ENCODE assay signal across 42 cellular contexts in genomic region chr20:62444286-62444685, GRCh38. TPM values are rescaled to one million over a fixed set of nuclear protein-coding genes. Genes with fewer than 3 reads are reported as not detected.
"Had no signal": no experiment of that assay in that cellular context is flagged by ENCODE, and none has a peak within 500 bp of the region (broad histone marks: within the 10 kb centered on the region; RNA-seq: fewer than 3 reads in every experiment).

No MANE protein-coding gene starts in this region.

- ATAC-seq: activated naive CD4-positive, alpha-beta T cell treated with anti-CD3 and anti-CD28 coated beads, Interleukin-2, amount 50 U/mL, for 72 hours; activated naive CD8-positive, alpha-beta T cell treated with anti-CD3 and anti-CD28 coated beads, Interleukin-2, amount 50 U/mL, for 24 hours; activated T-cell treated with anti-CD3 and anti-CD28 coated beads, Interleukin-2, amount 50 U/mL, for 72 hours; activated T-helper 17 cell treated with anti-CD3 and anti-CD28 coated beads, Interleukin-2, amount 50 U/mL, for 72 hours; body of pancreas had no signal

- FAIRE-seq: astrocyte, bronchial epithelial cell, colon had no signal

- H3K4me1 Mint-ChIP-seq: activated naive CD4-positive, alpha-beta T cell treated with anti-CD3 and anti-CD28 coated beads, Interleukin-2, amount 10 ng/mL, durations not matched to agents 7 days and 5 days; activated naive CD4-positive, alpha-beta T cell treated with anti-CD3 and anti-CD28 coated beads, Interleukin-2, amount 50 U/mL, for 24 hours; activated naive CD8-positive, alpha-beta T cell treated with anti-CD3 and anti-CD28 coated beads for 36 hours; activated naive CD8-positive, alpha-beta T cell treated with anti-CD3 and anti-CD28 coated beads, Interleukin-2, amount 10 ng/mL, durations not matched to agents 7 days and 5 days; activated naive CD8-positive, alpha-beta T cell treated with anti-CD3 and anti-CD28 coated beads, Interleukin-2, amount 50 U/mL, for 24 hours; activated T-helper 17 cell treated with anti-CD3 and anti-CD28 coated beads, Interleukin-2, amount 50 U/mL, for 72 hours; central memory CD8-positive, alpha-beta T cell had no signal

- H3K4me3 ChIP-seq: adrenal gland, ascending aorta, body of pancreas, breast epithelium, cardiac muscle cell, colonic mucosa had no signal

- H3K4me1 ChIP-seq: adrenal gland, ascending aorta, body of pancreas, breast epithelium, colonic mucosa had no signal

- DNase-seq: activated effector memory CD4-positive, alpha-beta T cell treated with anti-CD3 and anti-CD28 coated beads, Interleukin-2, amount 50 U/mL, for 16 hours; activated effector memory CD4-positive, alpha-beta T cell treated with Interleukin-2 at 50 U/mL for 16 hours; activated gamma-delta T cell; activated gamma-delta T cell treated with Interleukin-2 at 50 U/mL for 16 hours; activated naive CD4-positive, alpha-beta T cell; activated naive CD4-positive, alpha-beta T cell treated with anti-CD3 and anti-CD28 coated beads for 36 hours; activated naive CD4-positive, alpha-beta T cell treated with anti-CD3 and anti-CD28 coated beads, Interleukin-2, amount 10 ng/mL, durations not matched to agents 7 days and 5 days; activated naive CD4-positive, alpha-beta T cell treated with anti-CD3 and anti-CD28 coated beads, Interleukin-2, amount 50 U/mL, for 16 hours; activated naive CD4-positive, alpha-beta T cell treated with Interleukin-2 at 50 U/mL for 16 hours; activated naive CD8-positive, alpha-beta T cell treated with anti-CD3 and anti-CD28 coated beads for 36 hours; activated naive CD8-positive, alpha-beta T cell treated with anti-CD3 and anti-CD28 coated beads, Interleukin-2, amount 10 ng/mL, durations not matched to agents 7 days and 5 days; activated naive CD8-positive, alpha-beta T cell treated with anti-CD3 and anti-CD28 coated beads, Interleukin-2, amount 50 U/mL, for 24 hours; activated T-cell treated with anti-CD3 and anti-CD28 coated beads, Interleukin-2, amount 50 U/mL, for 48 hours; activated T-cell treated with anti-CD3 and anti-CD28 coated beads, Interleukin-2, amount 50 U/mL, for 72 hours; adrenal gland; amniotic stem cell; amygdala; anterior cingulate cortex; aorta; body of pancreas; brain microvascular endothelial cell; caudate nucleus; central memory CD4-positive, alpha-beta T cell; cerebellar nuclear complex; colonic mucosa had no signal

- H3K9me3 ChIP-seq: adrenal gland, ascending aorta, body of pancreas, breast epithelium, colonic mucosa had no signal

- H3K36me3 ChIP-seq: adrenal gland, ascending aorta, brain microvascular endothelial cell, breast epithelium, cardiac muscle cell, colonic mucosa had no signal

- H3K27me3 ChIP-seq: adrenal gland, ascending aorta, body of pancreas, brain microvascular endothelial cell, cardiac muscle cell, colonic mucosa had no signal

- H3K4me3 Mint-ChIP-seq: activated naive CD4-positive, alpha-beta T cell treated with anti-CD3 and anti-CD28 coated beads for 36 hours; activated naive CD4-positive, alpha-beta T cell treated with anti-CD3 and anti-CD28 coated beads, Interleukin-2, amount 10 ng/mL, durations not matched to agents 7 days and 5 days; activated naive CD4-positive, alpha-beta T cell treated with anti-CD3 and anti-CD28 coated beads, Interleukin-2, amount 50 U/mL, for 24 hours; activated naive CD8-positive, alpha-beta T cell; activated naive CD8-positive, alpha-beta T cell treated with anti-CD3 and anti-CD28 coated beads for 36 hours; activated naive CD8-positive, alpha-beta T cell treated with anti-CD3 and anti-CD28 coated beads, Interleukin-2, amount 10 ng/mL, durations not matched to agents 7 days and 5 days; activated naive CD8-positive, alpha-beta T cell treated with anti-CD3 and anti-CD28 coated beads, Interleukin-2, amount 50 U/mL, for 24 hours; activated T-cell treated with anti-CD3 and anti-CD28 coated beads, Interleukin-2, amount 50 U/mL, for 72 hours; activated T-helper 1 cell treated with anti-CD3 and anti-CD28 coated beads, Interleukin-12 subunit alpha, Interleukin-12 subunit beta, Interleukin-2, Interleukin-4 antibody, amounts not matched to agents 30 ng/mL and 10 ng/mL and 1 ng/mL, durations not matched to agents 14 hours and 24 hours and 36 hours; activated T-helper 17 cell treated with anti-CD3 and anti-CD28 coated beads, Interleukin-2, amount 50 U/mL, for 72 hours; brain; central memory CD8-positive, alpha-beta T cell had no signal

- H3K27ac Mint-ChIP-seq: activated naive CD4-positive, alpha-beta T cell treated with anti-CD3 and anti-CD28 coated beads for 36 hours; activated naive CD4-positive, alpha-beta T cell treated with anti-CD3 and anti-CD28 coated beads, Interleukin-2, amount 10 ng/mL, durations not matched to agents 7 days and 5 days; activated naive CD4-positive, alpha-beta T cell treated with anti-CD3 and anti-CD28 coated beads, Interleukin-2, amount 50 U/mL, for 24 hours; activated naive CD4-positive, alpha-beta T cell treated with anti-CD3 and anti-CD28 coated beads, Interleukin-2, amount 50 U/mL, for 72 hours; activated naive CD8-positive, alpha-beta T cell; activated naive CD8-positive, alpha-beta T cell treated with anti-CD3 and anti-CD28 coated beads for 36 hours; activated naive CD8-positive, alpha-beta T cell treated with anti-CD3 and anti-CD28 coated beads, Interleukin-2, amount 10 ng/mL, durations not matched to agents 7 days and 5 days; activated naive CD8-positive, alpha-beta T cell treated with anti-CD3 and anti-CD28 coated beads, Interleukin-2, amount 50 U/mL, for 24 hours; activated T-cell treated with anti-CD3 and anti-CD28 coated beads, Interleukin-2, amount 50 U/mL, for 72 hours; activated T-helper 1 cell treated with anti-CD3 and anti-CD28 coated beads, Interleukin-12 subunit alpha, Interleukin-12 subunit beta, Interleukin-2, Interleukin-4 antibody, amounts not matched to agents 30 ng/mL and 10 ng/mL and 1 ng/mL, durations not matched to agents 14 hours and 24 hours and 36 hours; activated T-helper 17 cell treated with anti-CD3 and anti-CD28 coated beads, Interleukin-2, amount 50 U/mL, for 72 hours; activated T-helper 2 cell treated with anti-CD3 and anti-CD28 coated beads, Interferon-gamma antibody, Interleukin-2, Interleukin-4, amounts not matched to agents 10 μg/mL and 5 μg/mL and 100 μg/mL, durations not matched to agents 14 hours and 24 hours and 36 hours; brain had no signal

- H3K9me3 Mint-ChIP-seq: activated naive CD4-positive, alpha-beta T cell treated with anti-CD3 and anti-CD28 coated beads for 36 hours; activated naive CD4-positive, alpha-beta T cell treated with anti-CD3 and anti-CD28 coated beads, Interleukin-2, amount 10 ng/mL, durations not matched to agents 7 days and 5 days; activated naive CD4-positive, alpha-beta T cell treated with anti-CD3 and anti-CD28 coated beads, Interleukin-2, amount 50 U/mL, for 24 hours; activated naive CD4-positive, alpha-beta T cell treated with anti-CD3 and anti-CD28 coated beads, Interleukin-2, amount 50 U/mL, for 72 hours; activated naive CD8-positive, alpha-beta T cell treated with anti-CD3 and anti-CD28 coated beads for 36 hours; activated naive CD8-positive, alpha-beta T cell treated with anti-CD3 and anti-CD28 coated beads, Interleukin-2, amount 10 ng/mL, durations not matched to agents 7 days and 5 days; activated naive CD8-positive, alpha-beta T cell treated with anti-CD3 and anti-CD28 coated beads, Interleukin-2, amount 50 U/mL, for 24 hours; activated T-cell treated with anti-CD3 and anti-CD28 coated beads, Interleukin-2, amount 50 U/mL, for 72 hours; activated T-helper 1 cell treated with anti-CD3 and anti-CD28 coated beads, Interleukin-12 subunit alpha, Interleukin-12 subunit beta, Interleukin-2, Interleukin-4 antibody, amounts not matched to agents 30 ng/mL and 10 ng/mL and 1 ng/mL, durations not matched to agents 14 hours and 24 hours and 36 hours; activated T-helper 17 cell treated with anti-CD3 and anti-CD28 coated beads, Interleukin-2, amount 50 U/mL, for 72 hours; activated T-helper 2 cell treated with anti-CD3 and anti-CD28 coated beads, Interferon-gamma antibody, Interleukin-2, Interleukin-4, amounts not matched to agents 10 μg/mL and 5 μg/mL and 100 μg/mL, durations not matched to agents 14 hours and 24 hours and 36 hours; central memory CD8-positive, alpha-beta T cell had no signal

- H3K27ac ChIP-seq: adrenal gland, ascending aorta, body of pancreas, brain microvascular endothelial cell, breast epithelium, cardiac muscle cell, colonic mucosa had no signal

- H3K27me3 Mint-ChIP-seq: activated naive CD8-positive, alpha-beta T cell had no signal

- H3K36me3 Mint-ChIP-seq: activated naive CD4-positive, alpha-beta T cell treated with anti-CD3 and anti-CD28 coated beads, Interleukin-2, amount 10 ng/mL, durations not matched to agents 7 days and 5 days; activated naive CD4-positive, alpha-beta T cell treated with anti-CD3 and anti-CD28 coated beads, Interleukin-2, amount 50 U/mL, for 24 hours; activated naive CD4-positive, alpha-beta T cell treated with anti-CD3 and anti-CD28 coated beads, Interleukin-2, amount 50 U/mL, for 72 hours; activated naive CD8-positive, alpha-beta T cell; activated naive CD8-positive, alpha-beta T cell treated with anti-CD3 and anti-CD28 coated beads for 36 hours; activated naive CD8-positive, alpha-beta T cell treated with anti-CD3 and anti-CD28 coated beads, Interleukin-2, amount 10 ng/mL, durations not matched to agents 7 days and 5 days; brain had no signal

RNA-seq across cellular contexts. Expression of gene RBBP8NL, which starts 16.9 kb away (rescaled TPM):
- total RNA-seq: activated naive CD4-positive, alpha-beta T cell treated with anti-CD3 and anti-CD28 coated beads for 36 hours; activated naive CD4-positive, alpha-beta T cell treated with anti-CD3 and anti-CD28 coated beads, Interleukin-2, amount 50 U/mL, for 72 hours; activated naive CD8-positive, alpha-beta T cell treated with anti-CD3 and anti-CD28 coated beads for 36 hours; activated naive CD8-positive, alpha-beta T cell treated with anti-CD3 and anti-CD28 coated beads, Interleukin-2, amount 10 ng/mL, durations not matched to agents 7 days and 5 days; activated T-cell treated with anti-CD3 and anti-CD28 coated beads, Interleukin-2, amount 50 U/mL, for 72 hours; activated T-helper 1 cell treated with anti-CD3 and anti-CD28 coated beads, Interleukin-12 subunit alpha, Interleukin-12 subunit beta, Interleukin-2, Interleukin-4 antibody, amounts not matched to agents 30 ng/mL and 10 ng/mL and 1 ng/mL, durations not matched to agents 14 hours and 24 hours and 36 hours; activated T-helper 17 cell treated with anti-CD3 and anti-CD28 coated beads, Interleukin-2, amount 50 U/mL, for 72 hours; activated T-helper 2 cell treated with anti-CD3 and anti-CD28 coated beads, Interferon-gamma antibody, Interleukin-2, Interleukin-4, amounts not matched to agents 10 μg/mL and 5 μg/mL and 100 μg/mL, durations not matched to agents 14 hours and 24 hours and 36 hours; adrenal gland; aorta; ascending aorta; cardiac muscle cell; cardiac septum; cerebellum; chondrocyte had no signal
- polyA plus RNA-seq: adrenal gland, cardiac muscle cell had no signal

RNA-seq across cellular contexts. Expression of gene GATA5, which starts 31.5 kb away (rescaled TPM):
- total RNA-seq: activated naive CD4-positive, alpha-beta T cell treated with anti-CD3 and anti-CD28 coated beads for 36 hours; activated naive CD4-positive, alpha-beta T cell treated with anti-CD3 and anti-CD28 coated beads, Interleukin-2, amount 50 U/mL, for 72 hours; activated naive CD8-positive, alpha-beta T cell treated with anti-CD3 and anti-CD28 coated beads for 36 hours; activated naive CD8-positive, alpha-beta T cell treated with anti-CD3 and anti-CD28 coated beads, Interleukin-2, amount 10 ng/mL, durations not matched to agents 7 days and 5 days; activated T-cell treated with anti-CD3 and anti-CD28 coated beads, Interleukin-2, amount 50 U/mL, for 72 hours; activated T-helper 1 cell treated with anti-CD3 and anti-CD28 coated beads, Interleukin-12 subunit alpha, Interleukin-12 subunit beta, Interleukin-2, Interleukin-4 antibody, amounts not matched to agents 30 ng/mL and 10 ng/mL and 1 ng/mL, durations not matched to agents 14 hours and 24 hours and 36 hours; activated T-helper 17 cell treated with anti-CD3 and anti-CD28 coated beads, Interleukin-2, amount 50 U/mL, for 72 hours; activated T-helper 2 cell treated with anti-CD3 and anti-CD28 coated beads, Interferon-gamma antibody, Interleukin-2, Interleukin-4, amounts not matched to agents 10 μg/mL and 5 μg/mL and 100 μg/mL, durations not matched to agents 14 hours and 24 hours and 36 hours; ascending aorta; astrocyte; body of pancreas; bronchial epithelial cell; cerebellum; chondrocyte had no signal
